Comparison of ENCODE assay signal across 1 cellular context in genomic region chr7:149261829-149262617, GRCh38.
A peak's percentile ranks its signal among the peaks of the same experiment; 100 is the strongest.
TF ChIP-seq lines count a peak whose summit lies in the region.

Gene ZNF783, plus strand, starts transcription at chr7:149262196. Its CDS starts 138 bp downstream, at chr7:149262334.

TF ChIP-seq in K562, 482 proteins besides CTCF, POLR2A, EP300 and RAD21 (continued from another document and continues in another):
- TF ChIP-seq ZNF407 (IDR thresholded peaks at IDR 0.05; ENCODE audit: low read depth) (no peak), HIVEP1 (CRISPR knock-in tag; IDR thresholded peaks at IDR 0.05) (no peak), CHAMP1 (IDR thresholded peaks at IDR 0.05) (no peak), PHB2 (IDR thresholded peaks at IDR 0.05; ENCODE audit: low read depth) (no peak), RHOXF2B (CRISPR knock-in tag; conservative IDR thresholded peaks at IDR 0.05) (no peak), ZEB2 (IDR thresholded peaks at IDR 0.05) (no peak), FIP1L1 (IDR thresholded peaks at IDR 0.05; ENCODE audit: low read depth, low read length, poor library complexity, severe bottlenecking) (peak; percentile 56), ZKSCAN8 (CRISPR knock-in tag; IDR thresholded peaks at IDR 0.05) (no peak), SRSF3 (IDR thresholded peaks at IDR 0.05; ENCODE audit: insufficient read depth, low read length) (no peak), ZNF75A (CRISPR knock-in tag; IDR thresholded peaks at IDR 0.05) (no peak), ZNF165 (CRISPR knock-in tag; IDR thresholded peaks at IDR 0.05; ENCODE audit: borderline replicate concordance) (no peak), ELF4 (CRISPR knock-in tag; IDR thresholded peaks at IDR 0.05) (no peak), SMARCA5 (IDR thresholded peaks at IDR 0.05) (no peak), TCF7 (IDR thresholded peaks at IDR 0.05; ENCODE audit: borderline replicate concordance) (no peak), ZNF41 (CRISPR knock-in tag; conservative IDR thresholded peaks at IDR 0.05) (no peak), AFF1 (IDR thresholded peaks at IDR 0.05; ENCODE audit: low read depth in 1 of 2, partially characterized antibody in 2 of 2) (no peak), LARP7 (IDR thresholded peaks at IDR 0.05) (no peak), ZNF79 (CRISPR knock-in tag; IDR thresholded peaks at IDR 0.05; ENCODE audit: low read depth) (no peak), SIN3B (IDR thresholded peaks at IDR 0.05; ENCODE audit: low read depth) (peak; percentile 52), CBX8 (IDR thresholded peaks at IDR 0.05; ENCODE audit: borderline replicate concordance, extremely low read depth, low read depth, low read length, poor library complexity, severe bottlenecking) (no peak), RFX7 (CRISPR knock-in tag; IDR thresholded peaks at IDR 0.05) (no peak), HNRNPK (IDR thresholded peaks at IDR 0.05; ENCODE audit: low read depth, low read length, poor library complexity, severe bottlenecking) (no peak), ZNF263 (CRISPR knock-in tag; IDR thresholded peaks at IDR 0.05; ENCODE audit: borderline replicate concordance) (0 out of 2 replicates have a peak, but pooled peaks have one; percentile 8), FUS (optimal IDR thresholded peaks at IDR 0.05; ENCODE audit: low read depth, low read length) (no peak), CCNT2 (IDR thresholded peaks at IDR 0.05; ENCODE audit: borderline replicate concordance, extremely low read depth, insufficient read length, low read depth, low read length) (peak; percentile 14)
- TF ChIP-seq, protein P1, sequence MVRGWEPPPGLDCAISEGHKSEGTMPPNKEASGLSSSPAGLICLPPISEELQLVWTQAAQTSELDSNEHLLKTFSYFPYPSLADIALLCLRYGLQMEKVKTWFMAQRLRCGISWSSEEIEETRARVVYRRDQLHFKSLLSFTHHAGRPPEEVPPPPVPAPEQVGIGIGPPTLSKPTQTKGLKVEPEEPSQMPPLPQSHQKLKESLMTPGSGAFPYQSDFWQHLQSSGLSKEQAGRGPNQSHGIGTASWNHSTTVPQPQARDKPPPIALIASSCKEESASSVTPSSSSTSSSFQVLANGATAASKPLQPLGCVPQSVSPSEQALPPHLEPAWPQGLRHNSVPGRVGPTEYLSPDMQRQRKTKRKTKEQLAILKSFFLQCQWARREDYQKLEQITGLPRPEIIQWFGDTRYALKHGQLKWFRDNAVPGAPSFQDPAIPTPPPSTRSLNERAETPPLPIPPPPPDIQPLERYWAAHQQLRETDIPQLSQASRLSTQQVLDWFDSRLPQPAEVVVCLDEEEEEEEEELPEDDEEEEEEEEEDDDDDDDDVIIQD (CRISPR knock-in tag; IDR thresholded peaks at IDR 0.05) = no peak
- TF ChIP-seq, protein P2, sequence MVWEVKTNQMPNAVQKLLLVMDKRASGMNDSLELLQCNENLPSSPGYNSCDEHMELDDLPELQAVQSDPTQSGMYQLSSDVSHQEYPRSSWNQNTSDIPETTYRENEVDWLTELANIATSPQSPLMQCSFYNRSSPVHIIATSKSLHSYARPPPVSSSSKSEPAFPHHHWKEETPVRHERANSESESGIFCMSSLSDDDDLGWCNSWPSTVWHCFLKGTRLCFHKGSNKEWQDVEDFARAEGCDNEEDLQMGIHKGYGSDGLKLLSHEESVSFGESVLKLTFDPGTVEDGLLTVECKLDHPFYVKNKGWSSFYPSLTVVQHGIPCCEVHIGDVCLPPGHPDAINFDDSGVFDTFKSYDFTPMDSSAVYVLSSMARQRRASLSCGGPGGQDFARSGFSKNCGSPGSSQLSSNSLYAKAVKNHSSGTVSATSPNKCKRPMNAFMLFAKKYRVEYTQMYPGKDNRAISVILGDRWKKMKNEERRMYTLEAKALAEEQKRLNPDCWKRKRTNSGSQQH (CRISPR knock-in tag; IDR thresholded peaks at IDR 0.05) = no peak
